ENCODE assay signal across 11 cellular contexts in genomic region chr2:47898089-47898731, GRCh38. TPM values are rescaled to one million over a fixed set of nuclear protein-coding genes. Genes with fewer than 3 reads are reported as not detected.
A peak's percentile ranks its signal among the peaks of the same experiment; 100 is the strongest.
DNase-seq lines count a peak whose midpoint lies in the region; ATAC-seq and TF ChIP-seq lines count a peak whose summit lies in the region.
"Had no signal": no experiment of that assay in that cellular context is flagged by ENCODE, and none has a peak within 500 bp of the region (broad histone marks: within the 10 kb centered on the region; RNA-seq: fewer than 3 reads in every experiment).

No MANE protein-coding gene starts in this region.

- intact Hi-C loops in psoas muscle (cut with DNase I) = no loop called here

- no peak for TF ChIP-seq CTCF in psoas muscle (IDR thresholded peaks at IDR 0.05)

- no peaks in the 10 kb centered on the region for H3K9me3 ChIP-seq in CD8-positive, alpha-beta memory T cell (ENCODE audit: low read length)
- no peaks in the 10 kb centered on the region for H3K9me3 ChIP-seq in psoas muscle
- H3K9me3 ChIP-seq: transverse colon had no signal

- 52 to 64% (median 55%) methylated on average over 3 of the region's 3 CpGs for WGBS in psoas muscle, 3 donors

- ATAC-seq in GM21367 (IDR thresholded peaks at IDR 0.05; ENCODE audit: unreplicated experiment) = peak; percentile 39
- ATAC-seq in esophagus mucosa = peak; percentile 69
- ATAC-seq in HG03139 (IDR thresholded peaks at IDR 0.05; ENCODE audit: unreplicated experiment) = no peak
- ATAC-seq in psoas muscle = no peak

- no peak for DNase-seq in CD8-positive, alpha-beta memory T cell
- DNase-seq in DMS 273 treated with DMSO at 0.1 percent for 48 hours (lab: John Stamatoyannopoulos, UW) (no peak), psoas muscle (no peak)
- DNase-seq in activated CD4-positive, alpha-beta T cell treated with anti-CD3 and anti-CD28 coated beads for 48 hours = no peak
- DNase-seq: T-helper 9 cell, transverse colon had no signal

- H3K27ac Mint-ChIP-seq in CD8-positive, alpha-beta memory T cell = peak overlapping the region in 5 of 8 donors; percentile 20 to 81 (median 36)
- peak overlapping the region; percentile 76 to 81 (median 79) for H3K27ac Mint-ChIP-seq in IgD-negative memory B cell

- no peaks in the 10 kb centered on the region for H3K27me3 Mint-ChIP-seq in CD8-positive, alpha-beta memory T cell
- peaks cover 1% of the 10 kb centered on the region for H3K27me3 Mint-ChIP-seq in IgD-negative memory B cell

- CTCF ChIA-PET in CD8-positive, alpha-beta memory T cell (lab: Charles Lee) = interaction anchor here (1.5 kb wide), 1 partner anchor 9 kb away, joined by 5 read pairs; the partner anchor contains the start of gene FBXO11

- H3K27me3 ChIP-seq in CD8-positive, alpha-beta memory T cell (ENCODE audit: insufficient read depth, low read length, poor library complexity, severe bottlenecking) = no peaks in the 10 kb centered on the region
- no peaks in the 10 kb centered on the region for H3K27me3 ChIP-seq in psoas muscle (ENCODE audit: insufficient read depth in 3 of 3, low read length in 2 of 3)
- H3K27me3 ChIP-seq: cardiac muscle cell, transverse colon had no signal

- POLR2A ChIA-PET in CD8-positive, alpha-beta memory T cell (lab: Charles Lee) = no interaction called here

- H3K4me1 Mint-ChIP-seq in CD8-positive, alpha-beta memory T cell = peaks cover 73 to 85% (median 82%) of the 10 kb centered on the region in 3 donors
- peaks cover 51 to 68% (median 66%) of the 10 kb centered on the region in 3 donors for H3K4me1 Mint-ChIP-seq in IgD-negative memory B cell

- no peaks in the 10 kb centered on the region for H3K9me3 Mint-ChIP-seq in CD8-positive, alpha-beta memory T cell
- H3K9me3 Mint-ChIP-seq in IgD-negative memory B cell = no peaks in the 10 kb centered on the region

- H3K27ac ChIP-seq in CD8-positive, alpha-beta memory T cell (ENCODE audit: low read depth, low read length) = no peak overlapping the region
- H3K27ac ChIP-seq in psoas muscle = no peak overlapping the region
- H3K27ac ChIP-seq: cardiac muscle cell had no signal

- peaks cover 0 to 11% (median 2%) of the 10 kb centered on the region in 3 donors for H3K36me3 Mint-ChIP-seq in CD8-positive, alpha-beta memory T cell
- peaks cover 1% of the 10 kb centered on the region for H3K36me3 Mint-ChIP-seq in IgD-negative memory B cell

- H3K4me3 ChIP-seq in CD8-positive, alpha-beta memory T cell (ENCODE audit: low read length) = no peak overlapping the region
- no peak overlapping the region for H3K4me3 ChIP-seq in psoas muscle
- H3K4me3 ChIP-seq: cardiac muscle cell, transverse colon had no signal

- peaks cover 69% of the 10 kb centered on the region for H3K4me1 ChIP-seq in CD8-positive, alpha-beta memory T cell (ENCODE audit: insufficient read depth, low read length)
- H3K4me1 ChIP-seq in psoas muscle = peaks cover 60% of the 10 kb centered on the region

- peak overlapping the region in 4 of 7 donors; percentile 10 to 66 (median 39) for H3K4me3 Mint-ChIP-seq in CD8-positive, alpha-beta memory T cell
- H3K4me3 Mint-ChIP-seq in IgD-negative memory B cell = peak overlapping the region; percentile 60 to 90 (median 75)

- no peaks in the 10 kb centered on the region for H3K36me3 ChIP-seq in CD8-positive, alpha-beta memory T cell (ENCODE audit: insufficient read depth, low read length)
- H3K36me3 ChIP-seq in psoas muscle (ENCODE audit: insufficient read depth in 1 of 2, low read depth in 1 of 2) = no peaks in the 10 kb centered on the region
- H3K36me3 ChIP-seq: cardiac muscle cell, transverse colon had no signal

RNA-seq across cellular contexts. Expression of gene FBXO11, which starts 8.1 kb away (rescaled TPM):
- 10 to 100 TPM; 41.2 to 41.8 TPM for total RNA-seq in CD8-positive, alpha-beta memory T cell
- 9.9 TPM for polyA plus RNA-seq in CD8-positive, alpha-beta memory T cell
- polyA plus RNA-seq in IgD-negative memory B cell = 10.2 TPM
- 37.1 TPM for total RNA-seq in esophagus mucosa
- 10 to 100 TPM; 31.0 to 39.4 (median 34.9) TPM for total RNA-seq in psoas muscle
- polyA plus RNA-seq in psoas muscle = 10 to 100 TPM; 16.3 to 30.8 (median 21.3) TPM

Comparison
In these comparisons a context has a peak if more than half of its experiments do, and no peak if none do; other contexts are left out.
1. ATAC-seq: peak in GM21367 (single experiment) and esophagus mucosa (single experiment); none in HG03139 (single experiment) and psoas muscle (0 of 4).